ENCODE assay signal across 9 cellular contexts in the genomic region with DNA sequence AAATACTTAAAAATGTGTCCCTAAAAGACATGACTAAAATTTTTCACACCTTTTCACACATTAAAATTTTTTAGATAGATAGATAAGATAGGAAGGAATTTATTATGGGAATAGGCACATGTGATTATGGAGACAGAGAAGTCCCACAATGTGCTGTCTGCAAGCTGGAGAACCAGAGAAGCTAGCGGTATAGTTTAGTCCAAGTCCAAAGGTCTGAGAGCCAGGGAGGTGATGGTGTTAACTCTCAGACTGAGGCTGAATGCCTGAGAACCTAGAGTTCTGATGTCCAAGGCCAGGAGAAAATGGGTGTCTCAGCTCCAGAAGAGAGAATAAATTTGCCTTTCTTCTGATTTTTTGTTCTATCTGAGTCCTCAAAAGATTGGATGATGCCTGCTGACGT.
"Had no signal": no experiment of that assay in that cellular context is flagged by ENCODE, and none has a peak within 500 bp of the region (broad histone marks: within the 10 kb centered on the region; RNA-seq: fewer than 3 reads in every experiment).

No MANE protein-coding gene starts in this region.

- ATAC-seq: GM23338, HCT116 had no signal

- H3K27ac ChIP-seq: HL-60, KMS-11 had no signal

- H2AFZ ChIP-seq: GM23338 had no signal

- H3K9me3 Mint-ChIP-seq: GM23338, HFFc6 had no signal

- H3K9me3 ChIP-seq: HAP-1 had no signal

- H3K4me2 ChIP-seq: GM23338, KMS-11 had no signal

- H3K4me3 Mint-ChIP-seq: GM23338, HFFc6, IgD-negative memory B cell had no signal

- H3K4me1 Mint-ChIP-seq: IgD-negative memory B cell had no signal

- H3K27ac Mint-ChIP-seq: GM23338, HFFc6, IgD-negative memory B cell had no signal

- H3K36me3 ChIP-seq: HAP-1 had no signal

- DNase-seq: H7, HFFc6, KBM-7 had no signal

- H3K27me3 Mint-ChIP-seq: IgD-negative memory B cell had no signal

- H3K4me3 ChIP-seq: GM23338, HAP-1 had no signal

- H3K9ac ChIP-seq: KMS-11 had no signal
